In the genomic region with DNA sequence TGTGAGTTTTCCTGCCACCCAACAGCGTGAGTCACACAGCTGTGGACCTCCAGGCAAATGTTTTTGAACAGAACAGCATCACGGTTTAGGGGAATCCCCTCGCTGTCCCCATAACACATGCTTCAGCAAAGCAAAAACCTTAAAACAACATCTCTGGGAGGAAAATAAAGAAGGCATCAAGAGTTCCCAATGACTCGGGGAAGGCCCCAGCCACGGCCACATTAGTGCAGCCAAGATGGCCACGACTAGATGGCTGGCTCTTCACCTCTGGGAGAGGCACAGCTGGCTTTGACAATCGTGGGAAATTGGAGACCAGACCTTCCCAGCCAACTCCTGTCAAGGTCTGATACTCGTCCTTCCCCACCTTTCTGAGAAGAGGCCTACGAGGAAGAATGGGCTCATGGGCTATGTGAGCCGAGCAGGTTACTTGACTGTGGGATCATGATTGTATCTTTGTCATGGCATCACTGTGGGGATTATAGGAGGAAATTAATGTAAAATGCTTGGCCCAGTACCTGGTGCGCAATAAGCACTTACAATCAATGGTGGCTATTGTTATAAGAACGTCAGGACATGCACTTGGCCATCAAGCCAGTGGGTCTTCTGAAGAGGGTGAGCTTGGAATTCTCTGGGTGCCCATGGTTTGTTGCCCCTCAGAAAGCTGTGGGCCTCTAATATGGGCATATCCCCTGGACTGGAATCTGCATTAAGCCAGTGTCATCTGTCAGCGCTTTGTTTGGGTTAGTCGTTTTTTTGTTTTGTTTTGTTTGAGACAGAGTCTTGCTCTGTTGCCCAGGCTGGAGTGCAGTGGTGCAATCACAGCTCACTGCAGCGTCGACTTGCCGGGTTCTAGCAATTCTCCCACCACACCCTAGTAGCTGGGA, we compare ENCODE assay signal across 8 cellular contexts. TPM values are rescaled to one million over a fixed set of nuclear protein-coding genes. Genes with fewer than 3 reads are reported as not detected.
DNase-seq lines count a peak whose midpoint lies in the region; ATAC-seq, FAIRE-seq and TF ChIP-seq lines count a peak whose summit lies in the region.

No MANE protein-coding gene starts in this region.

- no peak overlapping the region for H3K4me3 ChIP-seq in astrocyte (ENCODE audit: insufficient read depth, low read depth, low read length)

- no peak for TF ChIP-seq CTCF in astrocyte (IDR thresholded peaks at IDR 0.05; ENCODE audit: insufficient read depth, low read depth, low read length)

- no peaks in the 10 kb centered on the region for H3K9me3 Mint-ChIP-seq in astrocyte (ENCODE audit: unreplicated experiment)
- peaks cover 2% of the 10 kb centered on the region for H3K9me3 Mint-ChIP-seq in stimulated activated effector memory CD8-positive, alpha-beta T cell treated with anti-CD3 and anti-CD28 coated beads, Interleukin-12 subunit alpha, Interleukin-12 subunit beta, amount 100 ng/mL, for 72 hours

- DNase-seq in GM03348 (ENCODE audit: low spot score): peak; percentile 53
- peak in 4 of 5 donors; percentile 52 to 93 (median 56) for DNase-seq in T-helper 1 cell
- DNase-seq in astrocyte (ENCODE audit: low read depth): peak; percentile 70
- peak; percentile 31 to 75 for DNase-seq in lung microvascular endothelial cell (ENCODE audit: low read depth in 2 of 2)
- DNase-seq in stimulated activated effector memory CD8-positive, alpha-beta T cell treated with anti-CD3 and anti-CD28 coated beads, Interleukin-12 subunit alpha, Interleukin-12 subunit beta, amount 100 ng/mL, for 72 hours (ENCODE audit: low spot score in 2 of 2): peak; percentile 48 to 80
- no peak for DNase-seq in NCI-H2081 (lab: John Stamatoyannopoulos, UW)

- H3K27ac ChIP-seq in astrocyte (ENCODE audit: low read depth, low read length): peak overlapping the region; percentile 15

- FAIRE-seq in astrocyte (lab: Jason Lieb, UNC): no peak

- H3K4me2 ChIP-seq in astrocyte (ENCODE audit: low read length): peak overlapping the region; percentile 45

- no peaks in the 10 kb centered on the region for H3K36me3 ChIP-seq in astrocyte (ENCODE audit: insufficient read depth, low read length)

- no peaks in the 10 kb centered on the region for H3K36me3 Mint-ChIP-seq in astrocyte (ENCODE audit: low read depth, unreplicated experiment)
- peaks cover 37% of the 10 kb centered on the region for H3K36me3 Mint-ChIP-seq in stimulated activated effector memory CD8-positive, alpha-beta T cell treated with anti-CD3 and anti-CD28 coated beads, Interleukin-12 subunit alpha, Interleukin-12 subunit beta, amount 100 ng/mL, for 72 hours

- H3K79me2 ChIP-seq in astrocyte (ENCODE audit: insufficient read depth, low read length): no peaks in the 10 kb centered on the region

- H3K4me1 Mint-ChIP-seq in astrocyte (ENCODE audit: low read depth, unreplicated experiment): peaks cover 8% of the 10 kb centered on the region
- peaks cover 68% of the 10 kb centered on the region for H3K4me1 Mint-ChIP-seq in stimulated activated effector memory CD8-positive, alpha-beta T cell treated with anti-CD3 and anti-CD28 coated beads, Interleukin-12 subunit alpha, Interleukin-12 subunit beta, amount 100 ng/mL, for 72 hours

- peak overlapping the region; percentile 36 for H2AFZ ChIP-seq in astrocyte (ENCODE audit: low read depth, low read length)

- peak overlapping the region; percentile 42 for H3K9ac ChIP-seq in astrocyte (ENCODE audit: low read length)

- no peaks in the 10 kb centered on the region for H3K27me3 ChIP-seq in astrocyte (ENCODE audit: insufficient read depth, low read length)

- ATAC-seq in HG02642 (IDR thresholded peaks at IDR 0.05; ENCODE audit: poor library complexity, unreplicated experiment) (peak; percentile 58), GM21576 (IDR thresholded peaks at IDR 0.05; ENCODE audit: unreplicated experiment) (no peak)
- ATAC-seq in stimulated activated effector memory CD8-positive, alpha-beta T cell treated with anti-CD3 and anti-CD28 coated beads, Interleukin-12 subunit alpha, Interleukin-12 subunit beta, amount 100 ng/mL, for 72 hours: peak; percentile 71

- peaks cover 14% of the 10 kb centered on the region for H3K4me1 ChIP-seq in astrocyte (ENCODE audit: insufficient read depth, low read length)

- H3K27me3 Mint-ChIP-seq in astrocyte (ENCODE audit: low read depth, unreplicated experiment): peaks cover 5% of the 10 kb centered on the region

- H3K4me3 Mint-ChIP-seq in astrocyte (ENCODE audit: unreplicated experiment): no peak overlapping the region
- peak overlapping the region; percentile 90 for H3K4me3 Mint-ChIP-seq in stimulated activated effector memory CD8-positive, alpha-beta T cell treated with anti-CD3 and anti-CD28 coated beads, Interleukin-12 subunit alpha, Interleukin-12 subunit beta, amount 100 ng/mL, for 72 hours

- no peaks in the 10 kb centered on the region for H4K20me1 ChIP-seq in astrocyte (ENCODE audit: insufficient read depth, low read length)

- H3K9me3 ChIP-seq in astrocyte (ENCODE audit: insufficient read depth, low read depth, low read length): no peaks in the 10 kb centered on the region

- peak overlapping the region; percentile 36 for H3K27ac Mint-ChIP-seq in astrocyte (ENCODE audit: unreplicated experiment)
- peak overlapping the region; percentile 96 for H3K27ac Mint-ChIP-seq in stimulated activated effector memory CD8-positive, alpha-beta T cell treated with anti-CD3 and anti-CD28 coated beads, Interleukin-12 subunit alpha, Interleukin-12 subunit beta, amount 100 ng/mL, for 72 hours

RNA-seq across cellular contexts. Expression of a gene that starts 43.6 kb away (rescaled TPM):
- total RNA-seq in astrocyte (not detected in 2 replicates), lung microvascular endothelial cell (not detected in 2 replicates)

Comparison
In these comparisons a context has a peak if more than half of its experiments do, and no peak if none do; other contexts are left out.
1. DNase-seq: peak in GM03348 (single experiment), T-helper 1 cell (4 of 5), astrocyte (single experiment), lung microvascular endothelial cell (2 of 2) and stimulated activated effector memory CD8-positive, alpha-beta T cell treated with anti-CD3 and anti-CD28 coated beads, Interleukin-12 subunit alpha, Interleukin-12 subunit beta, amount 100 ng/mL, for 72 hours (2 of 2); none in NCI-H2081 (0 of 2).